In genomic region chr1:246170574-246171261, GRCh38 we compare ENCODE assay signal across 16 cellular contexts.
DNase-seq lines count a peak whose midpoint lies in the region; ATAC-seq and TF ChIP-seq lines count a peak whose summit lies in the region.
"Had no signal": no experiment of that assay in that cellular context is flagged by ENCODE, and none has a peak within 500 bp of the region (broad histone marks: within the 10 kb centered on the region; RNA-seq: fewer than 3 reads in every experiment).

No MANE protein-coding gene starts in this region.

- H3K4me3 ChIP-seq in GM12864 (ENCODE audit: low read depth, low read length) (no peak overlapping the region), H7 (ENCODE audit: insufficient read depth, low read depth, low read length) (no peak overlapping the region)
- H3K4me3 ChIP-seq: esophagus muscularis mucosa, hepatocyte, left ventricle myocardium inferior, psoas muscle had no signal

- H3K36me3 ChIP-seq in H7 (replicated peaks; ENCODE audit: control insufficient read depth, insufficient read depth, low read length), result no peaks in the 10 kb centered on the region
- H3K36me3 ChIP-seq: esophagus muscularis mucosa, left ventricle myocardium inferior had no signal

- DNase-seq in GM12864 (ENCODE audit: low read depth) (peak; percentile 13), MV-4-11 (lab: John Stamatoyannopoulos, UW) (no peak), glomerular visceral epithelial cell (ENCODE audit: extremely low spot score) (no peak), H7 (no peak), cerebellum (ENCODE audit: low spot score) (no peak)
- DNase-seq: activated CD4-positive, alpha-beta T cell treated with anti-CD3 and anti-CD28 coated beads, Interleukin-2, amount 50 U/mL, for 48 hours; activated effector memory CD4-positive, alpha-beta T cell treated with anti-CD3 and anti-CD28 coated beads, Interleukin-2, amount 50 U/mL, for 16 hours; left ventricle myocardium inferior; psoas muscle; stimulated activated CD4-positive, alpha-beta T cell treated with anti-CD3 and anti-CD28 coated beads, Interleukin-12 subunit alpha, Interleukin-12 subunit beta, amount 100 ng/mL, for 4 hours had no signal

- ATAC-seq in GM19351 (IDR thresholded peaks at IDR 0.05; ENCODE audit: unreplicated experiment), result peak; percentile 94
- ATAC-seq in HG02763 (IDR thresholded peaks at IDR 0.05; ENCODE audit: unreplicated experiment), result peak; percentile 42
- peak; percentile 84 for ATAC-seq in HG03521 (IDR thresholded peaks at IDR 0.05; ENCODE audit: unreplicated experiment)
- ATAC-seq: psoas muscle, Right ventricle myocardium inferior had no signal

- H3K27me3 ChIP-seq in H7 (ENCODE audit: control insufficient read depth, insufficient read depth, low read length), result no peaks in the 10 kb centered on the region
- H3K27me3 ChIP-seq: esophagus muscularis mucosa, hepatocyte had no signal

- no peak for TF ChIP-seq CTCF in GM12864 (IDR thresholded peaks at IDR 0.05; ENCODE audit: low read depth, low read length, missing control alignments)

Comparison
In these comparisons a context has a peak if more than half of its experiments do, and no peak if none do; other contexts are left out.
1. ATAC-seq: peak in every context shown above with its lines; median percentile 94 in GM19351; 84 in HG03521; 42 in HG02763.